Comparison of ENCODE assay signal across 22 cellular contexts in the genomic region with DNA sequence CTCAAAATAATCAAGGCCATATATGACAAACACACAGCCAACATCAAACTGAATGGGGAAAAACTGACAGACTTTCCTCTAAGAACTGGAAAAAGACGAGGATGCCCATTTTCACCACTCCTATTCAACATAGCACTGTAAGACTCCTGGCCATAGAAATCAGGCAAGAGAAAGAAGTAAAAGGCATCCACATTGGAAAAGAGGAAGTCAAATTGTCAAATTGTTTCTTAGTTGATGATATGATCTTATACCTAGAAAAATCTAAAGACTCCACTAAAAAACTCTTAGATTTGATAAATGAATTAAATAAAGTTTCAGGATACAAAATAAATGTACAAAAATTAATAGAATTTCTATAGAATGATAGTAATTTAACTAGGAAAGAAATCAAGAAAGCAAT. TPM values are rescaled to one million over a fixed set of nuclear protein-coding genes. Genes with fewer than 3 reads are reported as not detected.
"Had no signal": no experiment of that assay in that cellular context is flagged by ENCODE, and none has a peak within 500 bp of the region (broad histone marks: within the 10 kb centered on the region; RNA-seq: fewer than 3 reads in every experiment).

No MANE protein-coding gene starts in this region.

- FAIRE-seq: HepG2 had no signal

- H3K9me3 ChIP-seq: SK-N-SH had no signal

- DNase-seq: IMR-90, MM.1S, NCI-H1092 treated with DMSO at 0.1 percent for 48 hours, NCI-H1436, NCI-H187, NCI-H2029, NCI-H2081 treated with DMSO at 0.1 percent for 48 hours, NCI-H2171, NCI-H226, NCI-H446, NCI-H510A, NCI-H524 treated with DMSO at 0.1 percent for 48 hours, NCI-H69, NCI-H774, SHP77, SK-N-SH had no signal

- H3K27ac ChIP-seq: KMS-11, RWPE1 had no signal

RNA-seq across cellular contexts. Expression of a gene that starts 11.2 kb away (rescaled TPM):
- total RNA-seq: HepG2, HT-29, IMR-90, M059J, SK-MEL-5 had no signal

RNA-seq across cellular contexts. Expression of a gene that starts 33.2 kb away (rescaled TPM):
- total RNA-seq: HepG2, HT-29, IMR-90, M059J, SK-MEL-5 had no signal

RNA-seq across cellular contexts. Expression of a gene that starts 54.3 kb away (rescaled TPM):
- total RNA-seq: HepG2, HT-29, IMR-90, M059J, SK-MEL-5 had no signal
